1 cellular context compared by ENCODE assay signal in genomic region chr9:100352727-100353505, GRCh38.
TF ChIP-seq lines count a peak whose summit lies in the region.

Gene TEX10, minus strand, starts transcription at chr9:100352942. Its CDS starts 3,579 bp downstream, at chr9:100349363.

TF ChIP-seq in HepG2, 621 proteins besides CTCF, POLR2A, EP300 and RAD21 (continued from another document and continues in another):
- TF ChIP-seq ZBTB26 (CRISPR knock-in tag; IDR thresholded peaks at IDR 0.05; ENCODE audit: borderline replicate concordance) (peak; percentile 65), ZNF609 (CRISPR knock-in tag; IDR thresholded peaks at IDR 0.05; ENCODE audit: borderline replicate concordance) (peak; percentile 66; the same call in 1 of the 2 replicates), SMAD1 (CRISPR knock-in tag; IDR thresholded peaks at IDR 0.05; ENCODE audit: borderline replicate concordance, low read depth) (no peak), NCOA5 (CRISPR knock-in tag; IDR thresholded peaks at IDR 0.05) (no peak), ZZZ3 (CRISPR knock-in tag; IDR thresholded peaks at IDR 0.05; ENCODE audit: borderline replicate concordance) (peak; percentile 61), SKI (IDR thresholded peaks at IDR 0.05; ENCODE audit: partially characterized antibody) (no peak), STAG1 (CRISPR knock-in tag; IDR thresholded peaks at IDR 0.05) (no peak), NFRKB (IDR thresholded peaks at IDR 0.05) (no peak), SATB2 (CRISPR knock-in tag; IDR thresholded peaks at IDR 0.05) (no peak; the same call in 1 of the 2 replicates), ZNF331 (CRISPR knock-in tag; IDR thresholded peaks at IDR 0.05) (peak; percentile 61), FOXJ3 (CRISPR knock-in tag; IDR thresholded peaks at IDR 0.05; ENCODE audit: borderline replicate concordance) (peak; percentile 45; the same call in 1 of the 2 replicates), MBNL3 (CRISPR knock-in tag; conservative IDR thresholded peaks at IDR 0.05) (no peak), IRX3 (CRISPR knock-in tag; IDR thresholded peaks at IDR 0.05; ENCODE audit: borderline replicate concordance, low read depth) (peak; percentile 40; the same call in 1 of the 2 replicates), ZNF496 (CRISPR knock-in tag; IDR thresholded peaks at IDR 0.05; ENCODE audit: insufficient replicate concordance) (no peak), CBX1 (IDR thresholded peaks at IDR 0.05; ENCODE audit: low read depth) (no peak), ZC3H13 (CRISPR knock-in tag; IDR thresholded peaks at IDR 0.05) (peak; percentile 82; the same call in 1 of the 2 replicates), ZNF276 (CRISPR knock-in tag; IDR thresholded peaks at IDR 0.05; ENCODE audit: low read depth) (peak; percentile 59; the same call in 1 of the 2 replicates), KLF15 (CRISPR knock-in tag; IDR thresholded peaks at IDR 0.05; ENCODE audit: borderline replicate concordance) (peak; percentile 83), PTBP1 (IDR thresholded peaks at IDR 0.05; ENCODE audit: low read depth, low read length, poor library complexity, severe bottlenecking) (no peak), ZMYM3 (CRISPR knock-in tag; IDR thresholded peaks at IDR 0.05) (no peak), KDM6A (CRISPR knock-in tag; IDR thresholded peaks at IDR 0.05; ENCODE audit: low read depth) (0 out of 2 replicates have a peak, but pooled peaks have one; percentile 18), ZBTB14 (CRISPR knock-in tag; IDR thresholded peaks at IDR 0.05) (peak; percentile 77), AHDC1 (CRISPR knock-in tag; IDR thresholded peaks at IDR 0.05; ENCODE audit: borderline replicate concordance) (no peak), ZNF713 (CRISPR knock-in tag; IDR thresholded peaks at IDR 0.05) (0 out of 2 replicates have a peak, but pooled peaks have one; percentile 28), NFIC (IDR thresholded peaks at IDR 0.05; ENCODE audit: low read length) (no peak), ZBTB10 (CRISPR knock-in tag; IDR thresholded peaks at IDR 0.05; ENCODE audit: borderline replicate concordance) (peak; percentile 62; the same call in 1 of the 2 replicates), ZNF646 (CRISPR knock-in tag; IDR thresholded peaks at IDR 0.05) (no peak), SPEN (CRISPR knock-in tag; IDR thresholded peaks at IDR 0.05; ENCODE audit: low read depth) (peak; percentile 95), ZNF724P (CRISPR knock-in tag; IDR thresholded peaks at IDR 0.05; ENCODE audit: borderline replicate concordance) (peak; percentile 76; the same call in 1 of the 2 replicates), FOXM1 (CRISPR knock-in tag; IDR thresholded peaks at IDR 0.05) (no peak), SRY (CRISPR knock-in tag; IDR thresholded peaks at IDR 0.05) (peak; percentile 85; the same call in 1 of the 2 replicates)
